Comparison of ENCODE assay signal across 8 cellular contexts in the genomic region with DNA sequence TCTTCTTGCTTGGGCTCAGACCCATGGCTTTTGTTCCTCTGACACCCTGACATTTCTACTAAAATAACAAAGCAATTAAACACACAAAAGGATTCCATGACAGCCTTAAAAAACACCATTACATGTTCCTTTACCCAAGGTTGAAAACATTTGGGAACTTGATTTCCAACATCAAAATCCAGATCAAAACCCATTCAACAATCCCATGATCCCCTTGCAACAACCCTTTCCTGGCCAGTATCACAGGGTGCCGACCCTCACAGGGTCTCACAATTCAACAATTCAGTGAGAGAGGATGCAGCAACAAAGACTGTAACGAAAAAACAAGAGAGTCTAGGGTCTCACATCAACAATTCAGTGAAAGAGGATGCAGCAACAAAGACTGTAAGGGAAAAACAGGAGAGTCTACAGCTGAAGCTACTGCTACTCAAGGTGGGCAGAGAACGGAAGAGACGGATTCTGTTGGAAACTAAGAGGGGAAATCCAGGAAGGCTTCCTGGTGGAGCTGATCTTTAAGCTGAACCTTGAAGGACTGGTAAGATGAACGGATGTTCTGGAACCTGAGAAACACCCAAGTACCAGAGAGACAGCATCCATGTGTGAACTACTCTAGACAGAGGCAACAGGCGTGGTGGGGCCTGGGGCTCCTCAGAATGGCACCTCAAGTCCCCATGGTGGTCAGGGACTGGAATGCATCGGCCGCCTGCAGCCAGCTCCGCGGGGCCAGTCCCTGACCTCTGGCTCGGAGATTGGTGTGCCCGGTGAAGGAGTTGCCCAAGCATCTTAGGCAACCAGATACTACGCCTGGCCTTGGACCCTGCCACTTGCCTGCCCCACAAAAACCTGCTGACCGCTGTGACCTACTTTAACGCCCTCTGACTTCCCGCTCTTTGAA. TPM values are rescaled to one million over a fixed set of nuclear protein-coding genes. Genes with fewer than 3 reads are reported as not detected.
DNase-seq lines count a peak whose midpoint lies in the region; ATAC-seq and TF ChIP-seq lines count a peak whose summit lies in the region.

No MANE protein-coding gene starts in this region.

- peaks cover 51% of the 10 kb centered on the region for H3K4me1 ChIP-seq in OCI-LY3 (ENCODE audit: low read length)
- peaks cover 60% of the 10 kb centered on the region for H3K4me1 ChIP-seq in effector memory CD4-positive, alpha-beta T cell (ENCODE audit: control insufficient read depth, insufficient read depth, low read length, poor library complexity, severe bottlenecking)

- H3K4me2 ChIP-seq in OCI-LY3 (ENCODE audit: low read length) (peak overlapping the region; percentile 91), neural cell (ENCODE audit: low read length) (no peak overlapping the region)

- TF ChIP-seq EP300 in neural cell (conservative IDR thresholded peaks at IDR 0.05; ENCODE audit: poor library complexity, severe bottlenecking): no peak

- H3K9me2 ChIP-seq in neural cell (ENCODE audit: insufficient read depth, low read length): no peaks in the 10 kb centered on the region

- H3K36me3 ChIP-seq in OCI-LY3 (replicated peaks; ENCODE audit: low read depth, low read length) (no peaks in the 10 kb centered on the region), neural cell (ENCODE audit: insufficient read depth, low read length) (no peaks in the 10 kb centered on the region)
- H3K36me3 ChIP-seq in effector memory CD4-positive, alpha-beta T cell (ENCODE audit: control insufficient read depth, insufficient read depth, low read length): no peaks in the 10 kb centered on the region

- H4K20me1 ChIP-seq in OCI-LY3 (ENCODE audit: insufficient read depth, low read length) (no peaks in the 10 kb centered on the region), neural cell (ENCODE audit: insufficient read depth) (no peaks in the 10 kb centered on the region)

- H3K4me3 ChIP-seq in OCI-LY3 (ENCODE audit: low read length): peak overlapping the region; percentile 76
- H3K4me3 ChIP-seq in effector memory CD4-positive, alpha-beta T cell (ENCODE audit: insufficient read depth, low read depth, low read length, poor library complexity, severe bottlenecking): peak overlapping the region; percentile 45
- peak overlapping the region; percentile 66 for H3K4me3 ChIP-seq in neural cell (ENCODE audit: low read length)

- peak overlapping the region; percentile 24; the same call in 1 of the 2 replicates for H2AFZ ChIP-seq in OCI-LY3 (ENCODE audit: low read depth, low read length)
- H2AFZ ChIP-seq in neural cell (ENCODE audit: low read depth, low read length): peak overlapping the region; percentile 27

- no peak for TF ChIP-seq RAD21 in neural cell (conservative IDR thresholded peaks at IDR 0.05)

- H3K9me3 ChIP-seq in OCI-LY3 (ENCODE audit: insufficient read depth, low read length) (no peaks in the 10 kb centered on the region), neural cell (ENCODE audit: low read length) (no peaks in the 10 kb centered on the region)
- no peaks in the 10 kb centered on the region for H3K9me3 ChIP-seq in effector memory CD4-positive, alpha-beta T cell (ENCODE audit: control insufficient read depth, low read length)

- H3K79me2 ChIP-seq in OCI-LY3 (ENCODE audit: low read length) (peaks cover 13% of the 10 kb centered on the region), neural cell (replicated peaks; ENCODE audit: insufficient read depth, low read length) (no peaks in the 10 kb centered on the region)

- ATAC-seq in GM19035 (IDR thresholded peaks at IDR 0.05; ENCODE audit: unreplicated experiment): peak; percentile 5

- H3K9ac ChIP-seq in OCI-LY3 (ENCODE audit: low read length) (peak overlapping the region; percentile 85), neural cell (ENCODE audit: low read length) (peak overlapping the region; percentile 72)

- no peak for DNase-seq in effector memory CD4-positive, alpha-beta T cell
- no peak for DNase-seq in NCI-H2196 (lab: John Stamatoyannopoulos, UW; ENCODE audit: unreplicated experiment)
- no peak for DNase-seq in cortex of kidney (lab: John Stamatoyannopoulos, UW)
- DNase-seq in DMS153 treated with DMSO at 0.1 percent for 48 hours (lab: John Stamatoyannopoulos, UW; ENCODE audit: unreplicated experiment): no peak
- DNase-seq in dedifferentiated amniotic fluid mesenchymal stem cell (ENCODE audit: extremely low spot score): no peak

- no peaks in the 10 kb centered on the region for H3F3A ChIP-seq in neural cell (ENCODE audit: insufficient read depth, low read length, poor library complexity, severe bottlenecking)

- H3K27me3 ChIP-seq in OCI-LY3 (ENCODE audit: low read depth, low read length): no peaks in the 10 kb centered on the region
- H3K27me3 ChIP-seq in effector memory CD4-positive, alpha-beta T cell (replicated peaks; ENCODE audit: control insufficient read depth, insufficient read depth, low read length, poor library complexity, severe bottlenecking): no peaks in the 10 kb centered on the region
- no peaks in the 10 kb centered on the region for H3K27me3 ChIP-seq in neural cell (ENCODE audit: insufficient read depth, low read depth, low read length)

- TF ChIP-seq CTCF in OCI-LY3 (IDR thresholded peaks at IDR 0.05; ENCODE audit: low read depth, low read length) (no peak), neural cell (IDR thresholded peaks at IDR 0.05; ENCODE audit: poor library complexity, severe bottlenecking) (no peak)

- H3K27ac ChIP-seq in OCI-LY3 (ENCODE audit: low read length): peak overlapping the region; percentile 87
- peak overlapping the region; percentile 95 for H3K27ac ChIP-seq in effector memory CD4-positive, alpha-beta T cell (ENCODE audit: insufficient read depth, low read length, poor library complexity, severe bottlenecking)
- no peak overlapping the region for H3K27ac ChIP-seq in neural cell (ENCODE audit: low read length)

TF ChIP-seq in neural cell, 6 proteins besides CTCF, POLR2A, EP300 and RAD21:
- TF ChIP-seq EZH2 (IDR thresholded peaks at IDR 0.05; ENCODE audit: borderline replicate concordance, insufficient read depth, low read length, poor library complexity, severe bottlenecking) (no peak), SMC3 (conservative IDR thresholded peaks at IDR 0.05; ENCODE audit: poor library complexity) (no peak), MXI1 (conservative IDR thresholded peaks at IDR 0.05; ENCODE audit: poor library complexity, severe bottlenecking) (no peak), TAF1 (IDR thresholded peaks at IDR 0.05; ENCODE audit: low read depth) (no peak), POLR2AphosphoS5 (IDR thresholded peaks at IDR 0.05) (no peak)

RNA-seq across cellular contexts. Expression of a gene that starts 22.7 kb away (rescaled TPM):
- 0.12 and 0.48 TPM in 2 replicates for polyA plus RNA-seq in neural cell
- 0.73 and 1.6 TPM in 2 replicates for polyA minus RNA-seq in neural cell
